Comparison of ENCODE assay signal across 22 cellular contexts in genomic region chr13:40428354-40428753, GRCh38.
"Had no signal": no experiment of that assay in that cellular context is flagged by ENCODE, and none has a peak within 500 bp of the region (broad histone marks: within the 10 kb centered on the region; RNA-seq: fewer than 3 reads in every experiment).

No MANE protein-coding gene starts in this region.

- H3K4me3 Mint-ChIP-seq: activated CD4-positive, alpha-beta T cell treated with anti-CD3 and anti-CD28 coated beads, Interleukin-2, amount 10 ng/mL, durations not matched to agents 24 days and 14 days; activated naive CD8-positive, alpha-beta T cell treated with anti-CD3 and anti-CD28 coated beads, Interleukin-2, amount 10 ng/mL, durations not matched to agents 7 days and 5 days; activated T-helper 1 cell treated with anti-CD3 and anti-CD28 coated beads, Interleukin-12 subunit alpha, Interleukin-12 subunit beta, Interleukin-2, Interleukin-4 antibody, amounts not matched to agents 30 ng/mL and 10 ng/mL and 1 ng/mL, durations not matched to agents 14 hours and 24 hours and 36 hours; nephron; T-helper 17 cell had no signal

- DNase-seq: activated naive CD8-positive, alpha-beta T cell treated with anti-CD3 and anti-CD28 coated beads, Interleukin-2, amount 10 ng/mL, durations not matched to agents 7 days and 5 days; anterior cingulate cortex; brain microvascular endothelial cell; cortex of kidney; effector CD8-positive, alpha-beta T cell; foreskin fibroblast; glutamatergic neuron; hypothalamus; kidney; left ventricle myocardium superior; mesenchymal stem cell; occipital lobe; small intestine; stimulated activated CD4-positive, alpha-beta T cell treated with anti-CD3 and anti-CD28 coated beads, Interleukin-4, amount 100 ng/mL, for 4 hours; stimulated activated CD8-positive, alpha-beta memory T cell treated with anti-CD3 and anti-CD28 coated beads, Interleukin-4, amount 100 ng/mL, for 48 hours; T-helper 17 cell had no signal

- H3K4me1 Mint-ChIP-seq: nephron had no signal

- ATAC-seq: left ventricle myocardium superior, T-helper 17 cell had no signal

- H3K9me3 Mint-ChIP-seq: activated CD4-positive, alpha-beta T cell treated with anti-CD3 and anti-CD28 coated beads, Interleukin-2, amount 10 ng/mL, durations not matched to agents 24 days and 14 days; activated naive CD8-positive, alpha-beta T cell treated with anti-CD3 and anti-CD28 coated beads, Interleukin-2, amount 10 ng/mL, durations not matched to agents 7 days and 5 days; activated T-helper 1 cell treated with anti-CD3 and anti-CD28 coated beads, Interleukin-12 subunit alpha, Interleukin-12 subunit beta, Interleukin-2, Interleukin-4 antibody, amounts not matched to agents 30 ng/mL and 10 ng/mL and 1 ng/mL, durations not matched to agents 14 hours and 24 hours and 36 hours; nephron had no signal

- H3K4me3 ChIP-seq: right atrium auricular region, thoracic aorta had no signal

- H3K27me3 Mint-ChIP-seq: activated CD4-positive, alpha-beta T cell treated with anti-CD3 and anti-CD28 coated beads, Interleukin-2, amount 10 ng/mL, durations not matched to agents 24 days and 14 days; activated naive CD8-positive, alpha-beta T cell treated with anti-CD3 and anti-CD28 coated beads, Interleukin-2, amount 10 ng/mL, durations not matched to agents 7 days and 5 days; progenitor cell of endocrine pancreas; T-helper 17 cell had no signal

- H3K27me3 ChIP-seq: brain microvascular endothelial cell, right atrium auricular region had no signal

- H3K27ac ChIP-seq: brain microvascular endothelial cell, right atrium auricular region, thoracic aorta had no signal

- H3K9me3 ChIP-seq: right atrium auricular region, thoracic aorta had no signal

- H3K36me3 ChIP-seq: brain microvascular endothelial cell, right atrium auricular region, thoracic aorta had no signal

- H3K27ac Mint-ChIP-seq: activated CD4-positive, alpha-beta T cell treated with anti-CD3 and anti-CD28 coated beads, Interleukin-2, amount 10 ng/mL, durations not matched to agents 24 days and 14 days; activated naive CD8-positive, alpha-beta T cell treated with anti-CD3 and anti-CD28 coated beads, Interleukin-2, amount 10 ng/mL, durations not matched to agents 7 days and 5 days; activated T-helper 1 cell treated with anti-CD3 and anti-CD28 coated beads, Interleukin-12 subunit alpha, Interleukin-12 subunit beta, Interleukin-2, Interleukin-4 antibody, amounts not matched to agents 30 ng/mL and 10 ng/mL and 1 ng/mL, durations not matched to agents 14 hours and 24 hours and 36 hours; nephron; progenitor cell of endocrine pancreas; T-helper 17 cell had no signal
